Comparison of ENCODE assay signal across 8 cellular contexts in the genomic region with DNA sequence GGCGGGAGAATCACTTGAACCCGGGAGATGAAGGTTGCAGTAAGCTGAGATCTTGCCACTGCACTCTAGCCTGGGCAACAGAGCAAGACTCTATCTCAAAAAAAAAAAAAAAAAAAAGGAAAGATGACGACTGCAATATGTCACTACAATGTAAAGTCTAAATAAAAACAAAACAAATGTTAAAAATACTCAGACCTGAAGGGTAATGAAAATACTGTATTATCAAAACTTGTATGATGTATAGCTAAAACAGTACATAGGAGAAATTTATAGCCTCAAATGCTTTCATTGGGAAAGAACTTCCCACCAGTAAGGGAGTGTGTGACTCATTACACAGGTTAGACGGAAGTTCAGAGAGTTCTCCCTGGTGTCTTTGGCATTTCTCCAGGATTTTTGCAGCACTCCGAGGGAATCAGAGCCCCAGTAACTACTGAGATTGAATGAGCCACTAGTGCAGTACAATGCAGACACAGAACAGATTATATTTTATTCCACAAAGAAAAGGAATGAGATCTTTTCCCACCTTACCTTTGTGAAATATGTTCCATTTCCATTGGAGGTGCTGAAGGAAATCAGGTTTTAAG. TPM values are rescaled to one million over a fixed set of nuclear protein-coding genes. Genes with fewer than 3 reads are reported as not detected.
DNase-seq lines count a peak whose midpoint lies in the region; ATAC-seq and TF ChIP-seq lines count a peak whose summit lies in the region.

No MANE protein-coding gene starts in this region.

- H3K27me3 Mint-ChIP-seq in endodermal cell (ENCODE audit: insufficient read depth) = peaks cover 4% of the 10 kb centered on the region
- peaks cover 0 to 1% (median 0%) of the 10 kb centered on the region in 3 donors for H3K27me3 Mint-ChIP-seq in immature natural killer cell (ENCODE audit: low read depth in 3 of 3)

- intact Hi-C loops in prostate gland (cut with DNase I) = no loop called here

- H3K36me3 Mint-ChIP-seq in endodermal cell (ENCODE audit: low read depth) = no peaks in the 10 kb centered on the region
- peaks cover 0 to 3% (median 0%) of the 10 kb centered on the region in 3 donors for H3K36me3 Mint-ChIP-seq in immature natural killer cell

- no peak overlapping the region for H3K9ac ChIP-seq in endodermal cell (ENCODE audit: extremely low read depth, low read length, poor library complexity, severe bottlenecking)

- H3K9me3 ChIP-seq in endodermal cell (ENCODE audit: control insufficient read depth, low read length) (no peaks in the 10 kb centered on the region), prostate gland (no peaks in the 10 kb centered on the region)

- H3K36me3 ChIP-seq in endodermal cell (ENCODE audit: control insufficient read depth, insufficient read depth, low read length) (no peaks in the 10 kb centered on the region), prostate gland (no peaks in the 10 kb centered on the region)

- H3K4me3 ChIP-seq in endodermal cell (ENCODE audit: low read length) = peak overlapping the region; percentile 34
- no peak overlapping the region for H3K4me3 ChIP-seq in prostate gland

- H3K4me3 Mint-ChIP-seq in endodermal cell (peak overlapping the region; percentile 17), immature natural killer cell (no peak overlapping the region)

- H3K27ac Mint-ChIP-seq in endodermal cell (peak overlapping the region; percentile 92), immature natural killer cell (no peak overlapping the region)

- TF ChIP-seq CTCF in endodermal cell (conservative IDR thresholded peaks at IDR 0.05) (no peak), prostate gland (IDR thresholded peaks at IDR 0.05) (no peak)

- DNase-seq in HK-2 (ENCODE audit: unreplicated experiment) (peak; percentile 46), NCI-H510A (lab: John Stamatoyannopoulos, UW) (peak; percentile 16), endodermal cell (no peak), prostate gland (ENCODE audit: low spot score) (peak; percentile 50), immature natural killer cell (no peak)
- no peak for DNase-seq in activated CD8-positive, alpha-beta memory T cell treated with anti-CD3 and anti-CD28 coated beads for 24 hours

- WGBS in endodermal cell (ENCODE audit: insufficient coverage in 1 of 2, insufficient read length in 1 of 2), 2 experiments = 85 to 89% methylated on average over 3 to 4 of the region's 5 CpGs
- 38% methylated on average over 5 of the region's 5 CpGs for WGBS in prostate gland

- H3K27me3 ChIP-seq in endodermal cell (ENCODE audit: control insufficient read depth, insufficient read depth, low read length, poor library complexity, severe bottlenecking) (no peaks in the 10 kb centered on the region), prostate gland (replicated peaks; ENCODE audit: insufficient read depth) (no peaks in the 10 kb centered on the region)

- H3K9me3 Mint-ChIP-seq in endodermal cell = peaks cover 8% of the 10 kb centered on the region
- H3K9me3 Mint-ChIP-seq in immature natural killer cell = no peaks in the 10 kb centered on the region

- peaks cover 4% of the 10 kb centered on the region for H3K4me1 ChIP-seq in endodermal cell (ENCODE audit: control insufficient read depth, insufficient read depth, low read length)
- no peaks in the 10 kb centered on the region for H3K4me1 ChIP-seq in prostate gland (replicated peaks)

- no peak overlapping the region for H3K27ac ChIP-seq in endodermal cell (ENCODE audit: low read depth, low read length)
- H3K27ac ChIP-seq in prostate gland = no peak overlapping the region

- no peak for ATAC-seq in GM21723 (IDR thresholded peaks at IDR 0.05; ENCODE audit: unreplicated experiment)
- ATAC-seq in HG02840 (IDR thresholded peaks at IDR 0.05; ENCODE audit: low FRiP score, unreplicated experiment) = no peak

- no peak for TF ChIP-seq POLR2A in prostate gland (IDR thresholded peaks at IDR 0.05)

- H3K4me1 Mint-ChIP-seq in endodermal cell (peaks cover 10% of the 10 kb centered on the region), immature natural killer cell (no peaks in the 10 kb centered on the region)

RNA-seq across cellular contexts. Expression of a gene that starts 12.5 kb away (rescaled TPM):
- total RNA-seq in endodermal cell (10 to 100 TPM; 38.3 to 45.5 TPM), prostate gland (10 to 100 TPM; 45.6 to 50.6 TPM)
- 24.1 TPM for polyA plus RNA-seq in endodermal cell (2013, experiment 1 of 2)
- 25.3 TPM for polyA plus RNA-seq in endodermal cell (2013, experiment 2 of 2)
- polyA plus RNA-seq in immature natural killer cell = 10 to 100 TPM in 2 of 3 donors, 1 to 10 TPM in 1; 7.5 to 16.7 (median 14.7) TPM

RNA-seq across cellular contexts. Expression of a gene that starts 25.0 kb away (rescaled TPM):
- 10 to 100 TPM; 36.7 to 45.9 TPM for total RNA-seq in endodermal cell
- 76.2 TPM for polyA plus RNA-seq in endodermal cell (2013, experiment 1 of 2)
- polyA plus RNA-seq in endodermal cell (2013, experiment 2 of 2) = 60.8 TPM
- 10 to 100 TPM; 21.8 to 28.2 TPM for total RNA-seq in prostate gland
- polyA plus RNA-seq in immature natural killer cell = 10 to 100 TPM; 42.8 to 86.0 (median 44.9) TPM

Comparison
In these comparisons a context has a peak if more than half of its experiments do, and no peak if none do; other contexts are left out.
1. DNase-seq: peak in HK-2 (single experiment), NCI-H510A (single experiment) and prostate gland (single experiment); none in endodermal cell (single experiment), immature natural killer cell (0 of 3) and activated CD8-positive, alpha-beta memory T cell treated with anti-CD3 and anti-CD28 coated beads for 24 hours (single experiment).